Comparison of ENCODE assay signal across 8 cellular contexts in the genomic region with DNA sequence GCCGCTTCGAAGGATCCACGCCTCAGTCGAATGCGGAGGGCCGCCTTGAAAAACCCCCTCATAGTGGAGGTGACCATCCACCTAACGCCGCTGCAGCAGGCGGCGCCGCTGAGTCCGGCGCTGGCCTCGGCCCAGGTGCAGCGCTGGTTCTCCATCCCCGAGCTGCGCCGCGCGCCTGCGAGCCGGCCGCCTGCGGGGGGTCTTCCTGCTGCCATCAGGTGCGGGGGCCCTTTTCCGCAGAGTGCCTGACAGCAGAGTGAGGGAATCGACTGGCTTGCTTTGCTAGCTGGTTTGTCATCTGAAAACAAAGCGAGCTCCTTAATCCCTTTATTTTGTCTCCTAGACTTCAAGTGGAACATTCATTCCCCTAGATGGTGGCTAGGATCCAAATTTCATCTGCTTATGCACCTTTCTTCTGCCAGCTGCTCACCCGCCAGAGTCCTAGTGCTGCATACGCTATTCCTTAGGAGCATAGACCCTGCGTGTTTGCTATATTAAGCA. TPM values are rescaled to one million over a fixed set of nuclear protein-coding genes. Genes with fewer than 3 reads are reported as not detected.
DNase-seq lines count a peak whose midpoint lies in the region; ATAC-seq and TF ChIP-seq lines count a peak whose summit lies in the region.

No MANE protein-coding gene starts in this region.

- peaks cover 4% of the 10 kb centered on the region for H3K4me1 Mint-ChIP-seq in activated CD4-positive, alpha-beta T cell treated with anti-CD3 and anti-CD28 coated beads, Interleukin-2, amount 10 ng/mL, durations not matched to agents 24 days and 14 days

- peaks cover 3% of the 10 kb centered on the region for H3K27me3 ChIP-seq in NT2/D1 (ENCODE audit: insufficient read depth, insufficient read length)
- H3K27me3 ChIP-seq in muscle layer of colon (ENCODE audit: control insufficient read depth in 1 of 2, insufficient read depth in 2 of 2, low read length in 2 of 2): no peaks in the 10 kb centered on the region

- H3K27ac Mint-ChIP-seq in activated CD4-positive, alpha-beta T cell treated with anti-CD3 and anti-CD28 coated beads, Interleukin-2, amount 10 ng/mL, durations not matched to agents 24 days and 14 days: no peak overlapping the region

- H3K9ac ChIP-seq in NT2/D1 (ENCODE audit: insufficient read length, low read depth): peak overlapping the region; percentile 77
- H3K9ac ChIP-seq in muscle layer of colon (ENCODE audit: low read length): peak overlapping the region; percentile 61

- no peak for DNase-seq in activated CD4-positive, alpha-beta T cell treated with anti-CD3 and anti-CD28 coated beads, Interleukin-2, amount 10 ng/mL, durations not matched to agents 24 days and 14 days
- no peak for DNase-seq in activated CD4-positive, alpha-beta T cell treated with anti-CD3 and anti-CD28 coated beads, Interleukin-2, amount 50 U/mL, for 4 hours
- DNase-seq in NT2/D1 (ENCODE audit: low read depth, low spot score) (peak; percentile 64), epithelial cell of esophagus (ENCODE audit: low read depth) (no peak), mesenteric fat pad (ENCODE audit: low spot score) (no peak)
- no peak for DNase-seq in stimulated activated CD4-positive, alpha-beta T cell treated with anti-CD3 and anti-CD28 coated beads, Interleukin-12 subunit alpha, Interleukin-12 subunit beta, amount 100 ng/mL, for 4 hours

- peak overlapping the region; percentile 76 for H3K4me3 Mint-ChIP-seq in activated CD4-positive, alpha-beta T cell treated with anti-CD3 and anti-CD28 coated beads, Interleukin-2, amount 10 ng/mL, durations not matched to agents 24 days and 14 days

- H3K9me3 ChIP-seq in NT2/D1 (ENCODE audit: insufficient read depth, low read length): no peaks in the 10 kb centered on the region
- no peaks in the 10 kb centered on the region for H3K9me3 ChIP-seq in muscle layer of colon (ENCODE audit: low read length)

- peak overlapping the region; percentile 27 for H3K27ac ChIP-seq in muscle layer of colon (ENCODE audit: low read depth, low read length)

- H3K4me1 ChIP-seq in NT2/D1 (ENCODE audit: insufficient read depth, insufficient read length) (no peaks in the 10 kb centered on the region), muscle layer of colon (ENCODE audit: insufficient read depth, low read length) (no peaks in the 10 kb centered on the region)

- H3K9me3 Mint-ChIP-seq in activated CD4-positive, alpha-beta T cell treated with anti-CD3 and anti-CD28 coated beads, Interleukin-2, amount 10 ng/mL, durations not matched to agents 24 days and 14 days: no peaks in the 10 kb centered on the region

- intact Hi-C loops in activated CD4-positive, alpha-beta T cell treated with anti-CD3 and anti-CD28 coated beads, Interleukin-2, amount 10 ng/mL, durations not matched to agents 24 days and 14 days (cut with micrococcal nuclease): loop anchor here (5.0 to 10.0 kb wide), 2 partner anchors 142 to 340 kb away; a partner anchor contains a TSS

- no peak for ATAC-seq in HG02884 (IDR thresholded peaks at IDR 0.05; ENCODE audit: unreplicated experiment)

- no peaks in the 10 kb centered on the region for H3K36me3 Mint-ChIP-seq in activated CD4-positive, alpha-beta T cell treated with anti-CD3 and anti-CD28 coated beads, Interleukin-2, amount 10 ng/mL, durations not matched to agents 24 days and 14 days (ENCODE audit: low read depth)

- H3K36me3 ChIP-seq in NT2/D1 (ENCODE audit: insufficient read depth, insufficient read length, low read length) (no peaks in the 10 kb centered on the region), muscle layer of colon (ENCODE audit: insufficient read depth, low read length) (no peaks in the 10 kb centered on the region)

- H3K27me3 Mint-ChIP-seq in activated CD4-positive, alpha-beta T cell treated with anti-CD3 and anti-CD28 coated beads, Interleukin-2, amount 10 ng/mL, durations not matched to agents 24 days and 14 days: peaks cover 26% of the 10 kb centered on the region

- TF ChIP-seq CTCF in epithelial cell of esophagus (IDR thresholded peaks at IDR 0.05; ENCODE audit: insufficient read depth, low read depth, low read length, missing control alignments): peak; percentile 17

- peak overlapping the region; percentile 57 for H3K4me3 ChIP-seq in NT2/D1 (ENCODE audit: insufficient read length, low read depth)
- peak overlapping the region; percentile 53 for H3K4me3 ChIP-seq in epithelial cell of esophagus (ENCODE audit: low read length)
- peak overlapping the region; percentile 47 to 73 for H3K4me3 ChIP-seq in muscle layer of colon (ENCODE audit: low read depth in 1 of 2, low read length in 2 of 2)

RNA-seq across cellular contexts. Expression of a gene that starts 10.4 kb away (rescaled TPM):
- 6.6 and 6.8 TPM in 2 replicates for total RNA-seq in activated CD4-positive, alpha-beta T cell treated with anti-CD3 and anti-CD28 coated beads, Interleukin-2, amount 10 ng/mL, durations not matched to agents 24 days and 14 days
- 19.5 TPM for total RNA-seq in mesenteric fat pad

RNA-seq across cellular contexts. Expression of a gene that starts 22.1 kb away (rescaled TPM):
- not detected in 2 replicates for total RNA-seq in activated CD4-positive, alpha-beta T cell treated with anti-CD3 and anti-CD28 coated beads, Interleukin-2, amount 10 ng/mL, durations not matched to agents 24 days and 14 days
- total RNA-seq in mesenteric fat pad: not detected

RNA-seq across cellular contexts. Expression of a gene that starts 42.7 kb away (rescaled TPM):
- total RNA-seq in activated CD4-positive, alpha-beta T cell treated with anti-CD3 and anti-CD28 coated beads, Interleukin-2, amount 10 ng/mL, durations not matched to agents 24 days and 14 days: 1.3 and 1.4 TPM in 2 replicates
- total RNA-seq in mesenteric fat pad: 4.9 TPM
